1 cellular context compared by ENCODE assay signal in the genomic region with DNA sequence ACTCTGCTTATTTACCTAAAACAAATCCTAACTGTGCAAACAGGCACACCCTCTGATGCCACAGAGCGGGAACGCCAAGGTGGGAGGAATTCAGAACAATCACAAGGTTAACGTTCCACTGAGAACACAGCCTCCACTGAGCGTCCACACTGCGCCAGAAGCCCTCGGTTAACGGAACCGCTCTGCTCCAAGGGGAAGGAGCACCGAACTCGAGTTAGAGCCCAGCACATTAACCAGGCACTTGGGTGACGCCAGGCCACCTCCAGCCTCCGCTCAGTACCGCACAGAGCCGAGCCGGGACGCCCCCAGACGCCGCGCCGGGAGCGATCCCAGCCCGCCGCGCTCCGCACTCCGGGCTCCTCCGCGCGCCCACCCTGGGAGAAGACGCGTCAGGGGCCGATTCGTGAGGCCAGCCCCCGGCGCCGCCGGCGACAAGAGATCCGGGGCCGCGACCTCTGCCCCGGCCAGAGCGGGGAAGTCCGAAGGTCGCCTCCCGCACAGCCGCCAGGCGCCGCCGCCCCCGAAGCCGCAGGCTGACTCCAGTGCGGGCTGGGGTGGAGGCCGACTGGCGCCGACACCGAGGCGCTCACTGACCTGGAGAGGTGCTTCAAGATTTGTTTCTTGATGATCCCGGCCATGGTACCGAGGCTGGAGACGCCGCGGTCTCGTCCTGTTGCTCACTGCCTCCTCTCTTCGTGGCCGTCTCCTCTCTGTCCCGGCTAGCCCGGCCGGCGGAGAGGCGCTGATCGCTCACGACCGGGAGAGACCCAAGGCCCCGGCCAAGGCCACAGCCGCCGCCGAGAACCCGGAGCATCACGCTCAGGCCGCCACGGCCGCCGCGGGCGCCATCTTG.
TF ChIP-seq lines count a peak whose summit lies in the region.

No MANE protein-coding gene starts in this region.

TF ChIP-seq in HepG2, 621 proteins besides CTCF, POLR2A, EP300 and RAD21 (continued from another document and continues in another):
- TF ChIP-seq NR2F6 (IDR thresholded peaks at IDR 0.05) (peak; percentile 23), NR2F6 (CRISPR knock-in tag; IDR thresholded peaks at IDR 0.05) (peak; percentile 71), CEBPB (IDR thresholded peaks at IDR 0.05; ENCODE audit: borderline replicate concordance, low read depth, low read length) (no peak), KDM2A (CRISPR knock-in tag; IDR thresholded peaks at IDR 0.05; ENCODE audit: borderline replicate concordance, low read depth) (peak; percentile 77; the same call in 1 of the 2 replicates), ZNF749 (CRISPR knock-in tag; IDR thresholded peaks at IDR 0.05; ENCODE audit: borderline replicate concordance) (0 out of 2 replicates have a peak, but pooled peaks have one; percentile 68), ZKSCAN8 (CRISPR knock-in tag; IDR thresholded peaks at IDR 0.05; ENCODE audit: borderline replicate concordance) (no peak; the same call in 1 of the 2 replicates), NFIB (CRISPR knock-in tag; IDR thresholded peaks at IDR 0.05; ENCODE audit: borderline replicate concordance) (no peak), SMYD3 (CRISPR knock-in tag; IDR thresholded peaks at IDR 0.05) (no peak; the same call in 1 of the 2 replicates), ZNF557 (CRISPR knock-in tag; IDR thresholded peaks at IDR 0.05) (no peak), RXRA (CRISPR knock-in tag; IDR thresholded peaks at IDR 0.05) (no peak; the same call in none of the 2 replicates), ZNF530 (CRISPR knock-in tag; IDR thresholded peaks at IDR 0.05; ENCODE audit: low read depth) (no peak), AFF4 (CRISPR knock-in tag; IDR thresholded peaks at IDR 0.05) (no peak), THAP11 (CRISPR knock-in tag; IDR thresholded peaks at IDR 0.05) (peak; percentile 7; the same call in 1 of the 2 replicates), SRSF4 (IDR thresholded peaks at IDR 0.05; ENCODE audit: low read depth, low read length, poor library complexity, severe bottlenecking) (no peak), THAP8 (CRISPR knock-in tag; IDR thresholded peaks at IDR 0.05; ENCODE audit: borderline replicate concordance) (no peak), SYNCRIP (IDR thresholded peaks at IDR 0.05; ENCODE audit: insufficient read depth, low read depth, low read length) (no peak), NBN (conservative IDR thresholded peaks at IDR 0.05) (no peak), FUBP1 (CRISPR knock-in tag; IDR thresholded peaks at IDR 0.05; ENCODE audit: borderline replicate concordance) (no peak), ZNF546 (CRISPR knock-in tag; conservative IDR thresholded peaks at IDR 0.05) (no peak), ZNF256 (CRISPR knock-in tag; conservative IDR thresholded peaks at IDR 0.05) (0 out of 2 replicates have a peak, but pooled peaks have one; percentile 27), DPF2 (CRISPR knock-in tag; IDR thresholded peaks at IDR 0.05; ENCODE audit: borderline replicate concordance, low read depth) (no peak), TGIF2 (CRISPR knock-in tag; IDR thresholded peaks at IDR 0.05) (no peak), HDAC6 (IDR thresholded peaks at IDR 0.05; ENCODE audit: low read depth, low read length) (no peak), ASH2L (IDR thresholded peaks at IDR 0.05; ENCODE audit: insufficient read length, low read depth, low read length) (peak; percentile 82), NFE2L2 (IDR thresholded peaks at IDR 0.05; ENCODE audit: low read length) (no peak), MLXIP (CRISPR knock-in tag; IDR thresholded peaks at IDR 0.05; ENCODE audit: borderline replicate concordance) (no peak), ISL2 (CRISPR knock-in tag; IDR thresholded peaks at IDR 0.05) (peak; percentile 55; the same call in 1 of the 2 replicates), EZH2 (conservative IDR thresholded peaks at IDR 0.05; ENCODE audit: low read depth, low read length) (no peak), RFX1 (IDR thresholded peaks at IDR 0.05) (no peak), ZNF776 (CRISPR knock-in tag; IDR thresholded peaks at IDR 0.05) (peak; percentile 27; the same call in 1 of the 2 replicates), ZMYM3 (CRISPR knock-in tag; IDR thresholded peaks at IDR 0.05) (no peak), TCF7 (IDR thresholded peaks at IDR 0.05; ENCODE audit: low read depth) (no peak), ZFP62 (CRISPR knock-in tag; IDR thresholded peaks at IDR 0.05) (no peak), IKZF1 (IDR thresholded peaks at IDR 0.05) (no peak), TBX3 (IDR thresholded peaks at IDR 0.05; ENCODE audit: borderline replicate concordance) (no peak; the same call in 1 of the 2 replicates), PRDM4 (CRISPR knock-in tag; IDR thresholded peaks at IDR 0.05; ENCODE audit: borderline replicate concordance) (no peak), MIER2 (CRISPR knock-in tag; IDR thresholded peaks at IDR 0.05) (no peak), TOE1 (CRISPR knock-in tag; IDR thresholded peaks at IDR 0.05) (0 out of 2 replicates have a peak, but pooled peaks have one; percentile 35)
- TF ChIP-seq, protein P1, sequence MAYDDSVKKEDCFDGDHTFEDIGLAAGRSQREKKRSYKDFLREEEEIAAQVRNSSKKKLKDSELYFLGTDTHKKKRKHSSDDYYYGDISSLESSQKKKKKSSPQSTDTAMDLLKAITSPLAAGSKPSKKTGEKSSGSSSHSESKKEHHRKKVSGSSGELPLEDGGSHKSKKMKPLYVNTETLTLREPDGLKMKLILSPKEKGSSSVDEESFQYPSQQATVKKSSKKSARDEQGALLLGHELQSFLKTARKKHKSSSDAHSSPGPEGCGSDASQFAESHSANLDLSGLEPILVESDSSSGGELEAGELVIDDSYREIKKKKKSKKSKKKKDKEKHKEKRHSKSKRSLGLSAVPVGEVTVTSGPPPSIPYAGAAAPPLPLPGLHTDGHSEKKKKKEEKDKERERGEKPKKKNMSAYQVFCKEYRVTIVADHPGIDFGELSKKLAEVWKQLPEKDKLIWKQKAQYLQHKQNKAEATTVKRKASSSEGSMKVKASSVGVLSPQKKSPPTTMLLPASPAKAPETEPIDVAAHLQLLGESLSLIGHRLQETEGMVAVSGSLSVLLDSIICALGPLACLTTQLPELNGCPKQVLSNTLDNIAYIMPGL (CRISPR knock-in tag; IDR thresholded peaks at IDR 0.05; ENCODE audit: borderline replicate concordance in 1 of 2, low read depth in 1 of 2), result peak; percentile 10 to 79; a peak in 1 of 4 replicates
- TF ChIP-seq, protein P2, sequence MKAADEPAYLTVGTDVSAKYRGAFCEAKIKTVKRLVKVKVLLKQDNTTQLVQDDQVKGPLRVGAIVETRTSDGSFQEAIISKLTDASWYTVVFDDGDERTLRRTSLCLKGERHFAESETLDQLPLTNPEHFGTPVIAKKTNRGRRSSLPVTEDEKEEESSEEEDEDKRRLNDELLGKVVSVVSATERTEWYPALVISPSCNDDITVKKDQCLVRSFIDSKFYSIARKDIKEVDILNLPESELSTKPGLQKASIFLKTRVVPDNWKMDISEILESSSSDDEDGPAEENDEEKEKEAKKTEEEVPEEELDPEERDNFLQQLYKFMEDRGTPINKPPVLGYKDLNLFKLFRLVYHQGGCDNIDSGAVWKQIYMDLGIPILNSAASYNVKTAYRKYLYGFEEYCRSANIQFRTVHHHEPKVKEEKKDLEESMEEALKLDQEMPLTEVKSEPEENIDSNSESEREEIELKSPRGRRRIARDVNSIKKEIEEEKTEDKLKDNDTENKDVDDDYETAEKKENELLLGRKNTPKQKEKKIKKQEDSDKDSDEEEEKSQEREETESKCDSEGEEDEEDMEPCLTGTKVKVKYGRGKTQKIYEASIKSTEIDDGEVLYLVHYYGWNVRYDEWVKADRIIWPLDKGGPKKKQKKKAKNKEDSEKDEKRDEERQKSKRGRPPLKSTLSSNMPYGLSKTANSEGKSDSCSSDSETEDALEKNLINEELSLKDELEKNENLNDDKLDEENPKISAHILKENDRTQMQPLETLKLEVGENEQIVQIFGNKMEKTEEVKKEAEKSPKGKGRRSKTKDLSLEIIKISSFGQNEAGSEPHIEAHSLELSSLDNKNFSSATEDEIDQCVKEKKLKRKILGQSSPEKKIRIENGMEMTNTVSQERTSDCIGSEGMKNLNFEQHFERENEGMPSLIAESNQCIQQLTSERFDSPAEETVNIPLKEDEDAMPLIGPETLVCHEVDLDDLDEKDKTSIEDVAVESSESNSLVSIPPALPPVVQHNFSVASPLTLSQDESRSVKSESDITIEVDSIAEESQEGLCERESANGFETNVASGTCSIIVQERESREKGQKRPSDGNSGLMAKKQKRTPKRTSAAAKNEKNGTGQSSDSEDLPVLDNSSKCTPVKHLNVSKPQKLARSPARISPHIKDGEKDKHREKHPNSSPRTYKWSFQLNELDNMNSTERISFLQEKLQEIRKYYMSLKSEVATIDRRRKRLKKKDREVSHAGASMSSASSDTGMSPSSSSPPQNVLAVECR (CRISPR knock-in tag; IDR thresholded peaks at IDR 0.05; ENCODE audit: borderline replicate concordance), result peak; percentile 82
